In the genomic region with DNA sequence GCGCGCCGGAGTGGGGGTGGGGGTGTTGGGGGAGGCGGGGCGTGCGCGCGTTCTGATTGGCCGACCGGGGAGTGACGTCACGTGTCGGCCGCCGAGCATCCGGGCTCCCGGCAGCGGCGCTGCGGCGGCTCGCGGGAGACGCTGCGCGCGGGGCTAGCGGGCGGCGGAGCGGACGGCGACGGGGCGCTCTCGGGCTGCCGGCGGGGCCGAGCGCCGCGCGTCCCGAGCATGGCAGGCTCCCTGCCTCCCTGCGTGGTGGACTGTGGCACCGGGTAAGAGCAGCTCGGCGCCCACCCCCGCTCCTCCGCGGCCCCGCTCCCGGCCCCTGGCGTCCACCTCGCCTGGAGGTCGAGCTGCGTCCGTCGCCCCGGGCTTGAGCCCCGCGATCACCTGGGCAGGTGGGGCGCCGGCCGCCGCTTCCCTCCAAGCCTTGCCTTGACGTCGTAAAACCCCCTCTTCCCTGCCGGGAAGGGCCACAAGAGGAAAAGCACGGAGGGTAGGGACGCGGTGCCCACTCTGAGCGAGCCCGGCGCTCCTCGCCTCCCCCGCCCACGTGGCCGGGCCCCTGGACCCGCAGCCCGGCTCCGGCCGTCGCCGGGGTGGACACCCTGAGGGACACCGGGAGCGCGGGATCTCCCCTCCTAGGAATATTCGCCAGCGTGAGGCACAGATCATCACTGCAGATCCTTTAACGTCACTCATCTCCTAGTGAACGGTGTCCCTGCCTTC, we compare ENCODE assay signal across 1 cellular context.
A peak's percentile ranks its signal among the peaks of the same experiment; 100 is the strongest.
TF ChIP-seq lines count a peak whose summit lies in the region.

A gene (plus strand): TSS at position 98 of the 729 bp plus-strand sequence. CDS start 131 bp downstream, at position 229.

TF ChIP-seq in HepG2, 621 proteins besides CTCF, POLR2A, EP300 and RAD21 (continued from another document and continues in another):
- TF ChIP-seq, protein P1, sequence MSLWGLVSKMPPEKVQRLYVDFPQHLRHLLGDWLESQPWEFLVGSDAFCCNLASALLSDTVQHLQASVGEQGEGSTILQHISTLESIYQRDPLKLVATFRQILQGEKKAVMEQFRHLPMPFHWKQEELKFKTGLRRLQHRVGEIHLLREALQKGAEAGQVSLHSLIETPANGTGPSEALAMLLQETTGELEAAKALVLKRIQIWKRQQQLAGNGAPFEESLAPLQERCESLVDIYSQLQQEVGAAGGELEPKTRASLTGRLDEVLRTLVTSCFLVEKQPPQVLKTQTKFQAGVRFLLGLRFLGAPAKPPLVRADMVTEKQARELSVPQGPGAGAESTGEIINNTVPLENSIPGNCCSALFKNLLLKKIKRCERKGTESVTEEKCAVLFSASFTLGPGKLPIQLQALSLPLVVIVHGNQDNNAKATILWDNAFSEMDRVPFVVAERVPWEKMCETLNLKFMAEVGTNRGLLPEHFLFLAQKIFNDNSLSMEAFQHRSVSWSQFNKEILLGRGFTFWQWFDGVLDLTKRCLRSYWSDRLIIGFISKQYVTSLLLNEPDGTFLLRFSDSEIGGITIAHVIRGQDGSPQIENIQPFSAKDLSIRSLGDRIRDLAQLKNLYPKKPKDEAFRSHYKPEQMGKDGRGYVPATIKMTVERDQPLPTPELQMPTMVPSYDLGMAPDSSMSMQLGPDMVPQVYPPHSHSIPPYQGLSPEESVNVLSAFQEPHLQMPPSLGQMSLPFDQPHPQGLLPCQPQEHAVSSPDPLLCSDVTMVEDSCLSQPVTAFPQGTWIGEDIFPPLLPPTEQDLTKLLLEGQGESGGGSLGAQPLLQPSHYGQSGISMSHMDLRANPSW (CRISPR knock-in tag; IDR thresholded peaks at IDR 0.05; ENCODE audit: borderline replicate concordance): no peak
- TF ChIP-seq, protein P2, sequence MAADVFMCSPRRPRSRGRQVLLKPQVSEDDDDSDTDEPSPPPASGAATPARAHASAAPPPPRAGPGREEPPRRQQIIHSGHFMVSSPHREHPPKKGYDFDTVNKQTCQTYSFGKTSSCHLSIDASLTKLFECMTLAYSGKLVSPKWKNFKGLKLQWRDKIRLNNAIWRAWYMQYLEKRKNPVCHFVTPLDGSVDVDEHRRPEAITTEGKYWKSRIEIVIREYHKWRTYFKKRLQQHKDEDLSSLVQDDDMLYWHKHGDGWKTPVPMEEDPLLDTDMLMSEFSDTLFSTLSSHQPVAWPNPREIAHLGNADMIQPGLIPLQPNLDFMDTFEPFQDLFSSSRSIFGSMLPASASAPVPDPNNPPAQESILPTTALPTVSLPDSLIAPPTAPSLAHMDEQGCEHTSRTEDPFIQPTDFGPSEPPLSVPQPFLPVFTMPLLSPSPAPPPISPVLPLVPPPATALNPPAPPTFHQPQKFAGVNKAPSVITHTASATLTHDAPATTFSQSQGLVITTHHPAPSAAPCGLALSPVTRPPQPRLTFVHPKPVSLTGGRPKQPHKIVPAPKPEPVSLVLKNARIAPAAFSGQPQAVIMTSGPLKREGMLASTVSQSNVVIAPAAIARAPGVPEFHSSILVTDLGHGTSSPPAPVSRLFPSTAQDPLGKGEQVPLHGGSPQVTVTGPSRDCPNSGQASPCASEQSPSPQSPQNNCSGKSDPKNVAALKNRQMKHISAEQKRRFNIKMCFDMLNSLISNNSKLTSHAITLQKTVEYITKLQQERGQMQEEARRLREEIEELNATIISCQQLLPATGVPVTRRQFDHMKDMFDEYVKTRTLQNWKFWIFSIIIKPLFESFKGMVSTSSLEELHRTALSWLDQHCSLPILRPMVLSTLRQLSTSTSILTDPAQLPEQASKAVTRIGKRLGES (CRISPR knock-in tag; IDR thresholded peaks at IDR 0.05; ENCODE audit: borderline replicate concordance): no peak
- TF ChIP-seq, protein P3, sequence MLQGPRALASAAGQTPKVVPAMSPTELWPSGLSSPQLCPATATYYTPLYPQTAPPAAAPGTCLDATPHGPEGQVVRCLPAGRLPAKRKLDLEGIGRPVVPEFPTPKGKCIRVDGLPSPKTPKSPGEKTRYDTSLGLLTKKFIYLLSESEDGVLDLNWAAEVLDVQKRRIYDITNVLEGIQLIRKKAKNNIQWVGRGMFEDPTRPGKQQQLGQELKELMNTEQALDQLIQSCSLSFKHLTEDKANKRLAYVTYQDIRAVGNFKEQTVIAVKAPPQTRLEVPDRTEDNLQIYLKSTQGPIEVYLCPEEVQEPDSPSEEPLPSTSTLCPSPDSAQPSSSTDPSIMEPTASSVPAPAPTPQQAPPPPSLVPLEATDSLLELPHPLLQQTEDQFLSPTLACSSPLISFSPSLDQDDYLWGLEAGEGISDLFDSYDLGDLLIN (CRISPR knock-in tag; IDR thresholded peaks at IDR 0.05; ENCODE audit: borderline replicate concordance): no peak
- TF ChIP-seq CHCHD3 (CRISPR knock-in tag; IDR thresholded peaks at IDR 0.05): no peak
- no peak for TF ChIP-seq RCOR2 (CRISPR knock-in tag; IDR thresholded peaks at IDR 0.05)
- TF ChIP-seq, protein P4, sequence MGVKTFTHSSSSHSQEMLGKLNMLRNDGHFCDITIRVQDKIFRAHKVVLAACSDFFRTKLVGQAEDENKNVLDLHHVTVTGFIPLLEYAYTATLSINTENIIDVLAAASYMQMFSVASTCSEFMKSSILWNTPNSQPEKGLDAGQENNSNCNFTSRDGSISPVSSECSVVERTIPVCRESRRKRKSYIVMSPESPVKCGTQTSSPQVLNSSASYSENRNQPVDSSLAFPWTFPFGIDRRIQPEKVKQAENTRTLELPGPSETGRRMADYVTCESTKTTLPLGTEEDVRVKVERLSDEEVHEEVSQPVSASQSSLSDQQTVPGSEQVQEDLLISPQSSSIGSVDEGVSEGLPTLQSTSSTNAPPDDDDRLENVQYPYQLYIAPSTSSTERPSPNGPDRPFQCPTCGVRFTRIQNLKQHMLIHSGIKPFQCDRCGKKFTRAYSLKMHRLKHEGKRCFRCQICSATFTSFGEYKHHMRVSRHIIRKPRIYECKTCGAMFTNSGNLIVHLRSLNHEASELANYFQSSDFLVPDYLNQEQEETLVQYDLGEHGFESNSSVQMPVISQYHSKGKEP (CRISPR knock-in tag; IDR thresholded peaks at IDR 0.05): no peak
- no peak for TF ChIP-seq ZEB1 (IDR thresholded peaks at IDR 0.05; ENCODE audit: insufficient replicate concordance, low read depth)
- no peak for TF ChIP-seq ZNF468 (CRISPR knock-in tag; IDR thresholded peaks at IDR 0.05)
- TF ChIP-seq EED (CRISPR knock-in tag; IDR thresholded peaks at IDR 0.05): peak; percentile 38; the same call in 1 of the 2 replicates
- TF ChIP-seq, protein P5, sequence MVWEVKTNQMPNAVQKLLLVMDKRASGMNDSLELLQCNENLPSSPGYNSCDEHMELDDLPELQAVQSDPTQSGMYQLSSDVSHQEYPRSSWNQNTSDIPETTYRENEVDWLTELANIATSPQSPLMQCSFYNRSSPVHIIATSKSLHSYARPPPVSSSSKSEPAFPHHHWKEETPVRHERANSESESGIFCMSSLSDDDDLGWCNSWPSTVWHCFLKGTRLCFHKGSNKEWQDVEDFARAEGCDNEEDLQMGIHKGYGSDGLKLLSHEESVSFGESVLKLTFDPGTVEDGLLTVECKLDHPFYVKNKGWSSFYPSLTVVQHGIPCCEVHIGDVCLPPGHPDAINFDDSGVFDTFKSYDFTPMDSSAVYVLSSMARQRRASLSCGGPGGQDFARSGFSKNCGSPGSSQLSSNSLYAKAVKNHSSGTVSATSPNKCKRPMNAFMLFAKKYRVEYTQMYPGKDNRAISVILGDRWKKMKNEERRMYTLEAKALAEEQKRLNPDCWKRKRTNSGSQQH (CRISPR knock-in tag; IDR thresholded peaks at IDR 0.05; ENCODE audit: low read depth): no peak
- TF ChIP-seq ZNF510 (CRISPR knock-in tag; IDR thresholded peaks at IDR 0.05; ENCODE audit: low read depth): no peak
- TF ChIP-seq RBFOX2 (IDR thresholded peaks at IDR 0.05; ENCODE audit: low read depth, low read length): peak; percentile 76
- no peak for TF ChIP-seq ARHGAP35 (CRISPR knock-in tag; IDR thresholded peaks at IDR 0.05; ENCODE audit: borderline replicate concordance)
- TF ChIP-seq CBX2 (IDR thresholded peaks at IDR 0.05; ENCODE audit: low read depth, low read length): no peak
- TF ChIP-seq CBX2 (CRISPR knock-in tag; IDR thresholded peaks at IDR 0.05; ENCODE audit: low read depth): no peak
- TF ChIP-seq, protein P6, sequence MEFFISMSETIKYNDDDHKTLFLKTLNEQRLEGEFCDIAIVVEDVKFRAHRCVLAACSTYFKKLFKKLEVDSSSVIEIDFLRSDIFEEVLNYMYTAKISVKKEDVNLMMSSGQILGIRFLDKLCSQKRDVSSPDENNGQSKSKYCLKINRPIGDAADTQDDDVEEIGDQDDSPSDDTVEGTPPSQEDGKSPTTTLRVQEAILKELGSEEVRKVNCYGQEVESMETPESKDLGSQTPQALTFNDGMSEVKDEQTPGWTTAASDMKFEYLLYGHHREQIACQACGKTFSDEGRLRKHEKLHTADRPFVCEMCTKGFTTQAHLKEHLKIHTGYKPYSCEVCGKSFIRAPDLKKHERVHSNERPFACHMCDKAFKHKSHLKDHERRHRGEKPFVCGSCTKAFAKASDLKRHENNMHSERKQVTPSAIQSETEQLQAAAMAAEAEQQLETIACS (CRISPR knock-in tag; IDR thresholded peaks at IDR 0.05): no peak; the same call in 1 of the 2 replicates
- peak; percentile 79; the same call in 1 of the 2 replicates for TF ChIP-seq KDM5B (CRISPR knock-in tag; IDR thresholded peaks at IDR 0.05; ENCODE audit: borderline replicate concordance)
- no peak for TF ChIP-seq NFKBIZ (CRISPR knock-in tag; IDR thresholded peaks at IDR 0.05)
- TF ChIP-seq, protein P7, sequence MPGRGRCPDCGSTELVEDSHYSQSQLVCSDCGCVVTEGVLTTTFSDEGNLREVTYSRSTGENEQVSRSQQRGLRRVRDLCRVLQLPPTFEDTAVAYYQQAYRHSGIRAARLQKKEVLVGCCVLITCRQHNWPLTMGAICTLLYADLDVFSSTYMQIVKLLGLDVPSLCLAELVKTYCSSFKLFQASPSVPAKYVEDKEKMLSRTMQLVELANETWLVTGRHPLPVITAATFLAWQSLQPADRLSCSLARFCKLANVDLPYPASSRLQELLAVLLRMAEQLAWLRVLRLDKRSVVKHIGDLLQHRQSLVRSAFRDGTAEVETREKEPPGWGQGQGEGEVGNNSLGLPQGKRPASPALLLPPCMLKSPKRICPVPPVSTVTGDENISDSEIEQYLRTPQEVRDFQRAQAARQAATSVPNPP (CRISPR knock-in tag; IDR thresholded peaks at IDR 0.05): peak; percentile 61; the same call in 1 of the 2 replicates
- no peak for TF ChIP-seq ZNF260 (CRISPR knock-in tag; IDR thresholded peaks at IDR 0.05; ENCODE audit: borderline replicate concordance, low read depth)
- peak; percentile 85 for TF ChIP-seq RNF2 (conservative IDR thresholded peaks at IDR 0.05; ENCODE audit: low read depth)
- TF ChIP-seq ZNF75D (CRISPR knock-in tag; IDR thresholded peaks at IDR 0.05; ENCODE audit: borderline replicate concordance): no peak
- TF ChIP-seq SIN3A (IDR thresholded peaks at IDR 0.05; ENCODE audit: borderline replicate concordance, low read depth, low read length): 0 out of 2 replicates have a peak, but pooled peaks have one; percentile 33
- TF ChIP-seq FOXK1 (CRISPR knock-in tag; IDR thresholded peaks at IDR 0.05; ENCODE audit: borderline replicate concordance, low read depth): no peak
- TF ChIP-seq, protein P8, sequence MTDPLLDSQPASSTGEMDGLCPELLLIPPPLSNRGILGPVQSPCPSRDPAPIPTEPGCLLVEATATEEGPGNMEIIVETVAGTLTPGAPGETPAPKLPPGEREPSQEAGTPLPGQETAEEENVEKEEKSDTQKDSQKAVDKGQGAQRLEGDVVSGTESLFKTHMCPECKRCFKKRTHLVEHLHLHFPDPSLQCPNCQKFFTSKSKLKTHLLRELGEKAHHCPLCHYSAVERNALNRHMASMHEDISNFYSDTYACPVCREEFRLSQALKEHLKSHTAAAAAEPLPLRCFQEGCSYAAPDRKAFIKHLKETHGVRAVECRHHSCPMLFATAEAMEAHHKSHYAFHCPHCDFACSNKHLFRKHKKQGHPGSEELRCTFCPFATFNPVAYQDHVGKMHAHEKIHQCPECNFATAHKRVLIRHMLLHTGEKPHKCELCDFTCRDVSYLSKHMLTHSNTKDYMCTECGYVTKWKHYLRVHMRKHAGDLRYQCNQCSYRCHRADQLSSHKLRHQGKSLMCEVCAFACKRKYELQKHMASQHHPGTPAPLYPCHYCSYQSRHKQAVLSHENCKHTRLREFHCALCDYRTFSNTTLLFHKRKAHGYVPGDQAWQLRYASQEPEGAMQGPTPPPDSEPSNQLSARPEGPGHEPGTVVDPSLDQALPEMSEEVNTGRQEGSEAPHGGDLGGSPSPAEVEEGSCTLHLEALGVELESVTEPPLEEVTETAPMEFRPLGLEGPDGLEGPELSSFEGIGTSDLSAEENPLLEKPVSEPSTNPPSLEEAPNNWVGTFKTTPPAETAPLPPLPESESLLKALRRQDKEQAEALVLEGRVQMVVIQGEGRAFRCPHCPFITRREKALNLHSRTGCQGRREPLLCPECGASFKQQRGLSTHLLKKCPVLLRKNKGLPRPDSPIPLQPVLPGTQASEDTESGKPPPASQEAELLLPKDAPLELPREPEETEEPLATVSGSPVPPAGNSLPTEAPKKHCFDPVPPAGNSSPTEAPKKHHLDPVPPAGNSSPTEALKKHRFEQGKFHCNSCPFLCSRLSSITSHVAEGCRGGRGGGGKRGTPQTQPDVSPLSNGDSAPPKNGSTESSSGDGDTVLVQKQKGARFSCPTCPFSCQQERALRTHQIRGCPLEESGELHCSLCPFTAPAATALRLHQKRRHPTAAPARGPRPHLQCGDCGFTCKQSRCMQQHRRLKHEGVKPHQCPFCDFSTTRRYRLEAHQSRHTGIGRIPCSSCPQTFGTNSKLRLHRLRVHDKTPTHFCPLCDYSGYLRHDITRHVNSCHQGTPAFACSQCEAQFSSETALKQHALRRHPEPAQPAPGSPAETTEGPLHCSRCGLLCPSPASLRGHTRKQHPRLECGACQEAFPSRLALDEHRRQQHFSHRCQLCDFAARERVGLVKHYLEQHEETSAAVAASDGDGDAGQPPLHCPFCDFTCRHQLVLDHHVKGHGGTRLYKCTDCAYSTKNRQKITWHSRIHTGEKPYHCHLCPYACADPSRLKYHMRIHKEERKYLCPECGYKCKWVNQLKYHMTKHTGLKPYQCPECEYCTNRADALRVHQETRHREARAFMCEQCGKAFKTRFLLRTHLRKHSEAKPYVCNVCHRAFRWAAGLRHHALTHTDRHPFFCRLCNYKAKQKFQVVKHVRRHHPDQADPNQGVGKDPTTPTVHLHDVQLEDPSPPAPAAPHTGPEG (CRISPR knock-in tag; IDR thresholded peaks at IDR 0.05): no peak; the same call in 1 of the 2 replicates
- TF ChIP-seq ZSCAN31 (CRISPR knock-in tag; IDR thresholded peaks at IDR 0.05; ENCODE audit: low read depth): peak; percentile 50; the same call in 1 of the 2 replicates
- TF ChIP-seq ZFY (CRISPR knock-in tag; IDR thresholded peaks at IDR 0.05): peak; percentile 70
- TF ChIP-seq ZNF331 (CRISPR knock-in tag; IDR thresholded peaks at IDR 0.05): peak; percentile 38; the same call in 1 of the 2 replicates
- TF ChIP-seq, protein P9, sequence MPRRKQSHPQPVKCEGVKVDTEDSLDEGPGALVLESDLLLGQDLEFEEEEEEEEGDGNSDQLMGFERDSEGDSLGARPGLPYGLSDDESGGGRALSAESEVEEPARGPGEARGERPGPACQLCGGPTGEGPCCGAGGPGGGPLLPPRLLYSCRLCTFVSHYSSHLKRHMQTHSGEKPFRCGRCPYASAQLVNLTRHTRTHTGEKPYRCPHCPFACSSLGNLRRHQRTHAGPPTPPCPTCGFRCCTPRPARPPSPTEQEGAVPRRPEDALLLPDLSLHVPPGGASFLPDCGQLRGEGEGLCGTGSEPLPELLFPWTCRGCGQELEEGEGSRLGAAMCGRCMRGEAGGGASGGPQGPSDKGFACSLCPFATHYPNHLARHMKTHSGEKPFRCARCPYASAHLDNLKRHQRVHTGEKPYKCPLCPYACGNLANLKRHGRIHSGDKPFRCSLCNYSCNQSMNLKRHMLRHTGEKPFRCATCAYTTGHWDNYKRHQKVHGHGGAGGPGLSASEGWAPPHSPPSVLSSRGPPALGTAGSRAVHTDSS (CRISPR knock-in tag; conservative IDR thresholded peaks at IDR 0.05): no peak
